In the genomic region with DNA sequence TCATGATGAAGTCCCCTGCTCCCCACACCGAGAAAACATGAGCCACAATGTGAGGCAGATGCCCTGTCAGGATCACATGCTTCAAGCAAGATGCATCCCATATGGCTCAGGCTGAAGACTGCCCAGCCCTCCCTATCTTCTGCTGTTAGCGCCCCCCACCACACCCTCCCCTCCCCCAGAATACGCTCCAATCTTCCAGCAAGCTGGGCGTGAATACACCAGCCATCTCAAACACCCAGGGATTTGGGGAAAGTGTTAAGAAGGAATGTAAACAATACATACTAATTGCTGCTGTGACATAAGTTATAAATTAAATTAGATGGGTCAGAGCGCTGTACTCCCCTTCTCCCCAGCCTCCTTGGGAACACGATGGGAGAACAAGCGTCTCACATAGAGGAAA, we compare ENCODE assay signal across 21 cellular contexts. TPM values are rescaled to one million over a fixed set of nuclear protein-coding genes. Genes with fewer than 3 reads are reported as not detected.
A peak's percentile ranks its signal among the peaks of the same experiment; 100 is the strongest.
DNase-seq lines count a peak whose midpoint lies in the region; ATAC-seq, FAIRE-seq and TF ChIP-seq lines count a peak whose summit lies in the region.
"Had no signal": no experiment of that assay in that cellular context is flagged by ENCODE, and none has a peak within 500 bp of the region (broad histone marks: within the 10 kb centered on the region; RNA-seq: fewer than 3 reads in every experiment).

No MANE protein-coding gene starts in this region.

- H3K27me3 ChIP-seq in H1 (replicated peaks in 1 of 4; ENCODE audit: control insufficient read depth in 3 of 4, extremely low read depth in 1 of 4, insufficient read depth in 3 of 4, low read length in 3 of 4): no peaks in the 10 kb centered on the region
- no peaks in the 10 kb centered on the region for H3K27me3 ChIP-seq in mesendoderm (ENCODE audit: insufficient read depth, low read length, poor library complexity)
- no peaks in the 10 kb centered on the region for H3K27me3 ChIP-seq in gastrocnemius medialis
- H3K27me3 ChIP-seq: BLaER1 treated with 17β-estradiol and CSF1 and Interleukin-3, amounts not matched to agents 10 nM and 100 nM had no signal

- H4K8ac ChIP-seq in H1 (ENCODE audit: extremely low read depth, insufficient read depth, low read length) (peak overlapping the region; percentile 2; the same call in 1 of the 2 replicates), mesendoderm (ENCODE audit: low read depth, low read length) (no peak overlapping the region)

- H4K5ac ChIP-seq in H1 (ENCODE audit: insufficient read length, low read depth, low read length) (no peak overlapping the region), mesendoderm (ENCODE audit: low read length) (no peak overlapping the region)

- peaks cover 2% of the 10 kb centered on the region for H3K27me3 Mint-ChIP-seq in activated CD8-positive, alpha-beta T cell treated with anti-CD3 and anti-CD28 coated beads, Interleukin-2, amount 10 ng/mL, durations not matched to agents 7 days and 5 days (ENCODE audit: low read depth)

- no peaks in the 10 kb centered on the region for H3K23me2 ChIP-seq in H1 (ENCODE audit: low read depth, low read length)

- H3K4me3 ChIP-seq in H1 (ENCODE audit: extremely low read depth in 1 of 4, insufficient read depth in 2 of 4, low read depth in 3 of 4, low read length in 4 of 4) (no peak overlapping the region), mesendoderm (ENCODE audit: low read length) (no peak overlapping the region), foreskin fibroblast (ENCODE audit: low read depth in 1 of 2, low read length in 2 of 2) (no peak overlapping the region), gastrocnemius medialis (no peak overlapping the region)
- H3K4me3 ChIP-seq: BLaER1 treated with 17β-estradiol and CSF1 and Interleukin-3, amounts not matched to agents 10 nM and 100 nM; GM23338 had no signal

- H3K56ac ChIP-seq in H1 (replicated peaks; ENCODE audit: insufficient read length, low read depth, low read length) (no peak overlapping the region), mesendoderm (ENCODE audit: low read length) (no peak overlapping the region)

- in situ Hi-C loops in gastrocnemius medialis (cut with MboI; ENCODE audit: low sequenced_read_pairs in 4 of 4): no loop called here

- no peak for ATAC-seq in GM18502 (IDR thresholded peaks at IDR 0.05; ENCODE audit: poor library complexity, unreplicated experiment)
- no peak for ATAC-seq in activated CD8-positive, alpha-beta T cell treated with anti-CD3 and anti-CD28 coated beads, Interleukin-2, amount 10 ng/mL, durations not matched to agents 7 days and 5 days
- no peak for ATAC-seq in gastrocnemius medialis
- ATAC-seq: CD8-positive, alpha-beta T cell; GM23338; HCT116; HepG2 had no signal

- H2BK12ac ChIP-seq in H1 (ENCODE audit: low read depth, low read length): no peak overlapping the region

- H2BK5ac ChIP-seq in H1 (ENCODE audit: low read depth, low read length): no peak overlapping the region
- no peak overlapping the region for H2BK5ac ChIP-seq in mesendoderm (ENCODE audit: low read length)

- H2AFZ ChIP-seq in H1 (ENCODE audit: low read length): no peak overlapping the region
- H2AFZ ChIP-seq: GM23338 had no signal

- H4K20me1 ChIP-seq in H1 (replicated peaks in 1 of 2; ENCODE audit: control insufficient read depth in 1 of 2, insufficient read depth in 2 of 2, low read length in 2 of 2): no peaks in the 10 kb centered on the region
- H4K20me1 ChIP-seq: BLaER1 treated with 17β-estradiol and CSF1 and Interleukin-3, amounts not matched to agents 10 nM and 100 nM had no signal

- H3K27ac ChIP-seq in H1 (ENCODE audit: low read depth, low read length): no peak overlapping the region
- no peak overlapping the region for H3K27ac ChIP-seq in mesendoderm (ENCODE audit: low read depth, low read length)
- no peak overlapping the region for H3K27ac ChIP-seq in gastrocnemius medialis
- H3K27ac ChIP-seq: BLaER1 treated with 17β-estradiol and CSF1 and Interleukin-3, amounts not matched to agents 10 nM and 100 nM had no signal

- H3K23ac ChIP-seq in H1 (ENCODE audit: insufficient read length): no peak overlapping the region
- H3K23ac ChIP-seq in mesendoderm (ENCODE audit: low read length): no peak overlapping the region

- H3K4me3 Mint-ChIP-seq in activated CD8-positive, alpha-beta T cell treated with anti-CD3 and anti-CD28 coated beads, Interleukin-2, amount 10 ng/mL, durations not matched to agents 7 days and 5 days: no peak overlapping the region
- H3K4me3 Mint-ChIP-seq: B cell; CD8-positive, alpha-beta T cell; GM23338 had no signal

- H2AK5ac ChIP-seq in H1 (ENCODE audit: low read depth, low read length) (no peak overlapping the region), mesendoderm (ENCODE audit: low read length) (no peak overlapping the region)

- CTCF ChIA-PET in H1 (lab: Charles Lee; ENCODE audit: partially characterized antibody): interaction anchor here (1.2 kb wide), 1 partner anchor 69 kb away, joined by 3 read pairs; no protein-coding TSS in a partner anchor
- CTCF ChIA-PET in activated CD8-positive, alpha-beta T cell treated with anti-CD3 and anti-CD28 coated beads, Interleukin-2, amount 10 ng/mL, durations not matched to agents 7 days and 5 days (lab: Charles Lee): no interaction called here

- POLR2A ChIA-PET in H1 (lab: Charles Lee; ENCODE audit: partially characterized antibody): no interaction called here
- POLR2A ChIA-PET in activated CD8-positive, alpha-beta T cell treated with anti-CD3 and anti-CD28 coated beads, Interleukin-2, amount 10 ng/mL, durations not matched to agents 7 days and 5 days (lab: Charles Lee): no interaction called here

- H3K4me1 Mint-ChIP-seq in activated CD8-positive, alpha-beta T cell treated with anti-CD3 and anti-CD28 coated beads, Interleukin-2, amount 10 ng/mL, durations not matched to agents 7 days and 5 days (ENCODE audit: low read depth): no peaks in the 10 kb centered on the region

- no peak overlapping the region for H3K27ac Mint-ChIP-seq in activated CD8-positive, alpha-beta T cell treated with anti-CD3 and anti-CD28 coated beads, Interleukin-2, amount 10 ng/mL, durations not matched to agents 7 days and 5 days
- H3K27ac Mint-ChIP-seq: B cell; CD8-positive, alpha-beta T cell; GM23338 had no signal

- H3K79me2 ChIP-seq in H1 (ENCODE audit: control insufficient read depth in 1 of 2, insufficient read depth in 2 of 2, low read length in 2 of 2) (no peaks in the 10 kb centered on the region), mesendoderm (ENCODE audit: control insufficient read depth, insufficient read depth, low read length) (no peaks in the 10 kb centered on the region)

- FAIRE-seq in H1 (lab: Jason Lieb, UNC): no peak
- FAIRE-seq: G401.6, GM12891, GM18507, HepG2 had no signal

- H2BK15ac ChIP-seq in H1 (ENCODE audit: low read length): no peak overlapping the region
- H2BK15ac ChIP-seq in mesendoderm (replicated peaks; ENCODE audit: low read depth): no peak overlapping the region

- no peak for TF ChIP-seq CTCF in H1 (IDR thresholded peaks at IDR 0.05; ENCODE audit: control extremely low read depth in 1 of 3, insufficient read depth in 1 of 3, low read depth in 1 of 3, low read length in 3 of 3)
- no peak for TF ChIP-seq CTCF in foreskin fibroblast (IDR thresholded peaks at IDR 0.05; ENCODE audit: low read depth, low read length)
- TF ChIP-seq CTCF in gastrocnemius medialis (IDR thresholded peaks at IDR 0.05 in 4 of 5, conservative IDR thresholded peaks at IDR 0.05 in 1 of 5): no peak

- WGBS in H1 (ENCODE audit: extremely low coverage in 1 of 2, insufficient coverage in 1 of 2, insufficient read length in 1 of 2, insufficient replicate concordance in 2 of 2, low coverage in 1 of 2, low lambda C conversion rate in 2 of 2, missing lambda C conversion rate in 1 of 2), 2 experiments: 81% methylated on average over 7 of the region's 7 CpGs; no CpG with 5 or more reads in 1 of the 2 experiments
- no CpG with 5 or more reads among the region's 7 CpGs for WGBS in mesendoderm (ENCODE audit: extremely low coverage, insufficient coverage, low lambda C conversion rate)

- no peaks in the 10 kb centered on the region for H3K9me3 Mint-ChIP-seq in activated CD8-positive, alpha-beta T cell treated with anti-CD3 and anti-CD28 coated beads, Interleukin-2, amount 10 ng/mL, durations not matched to agents 7 days and 5 days (ENCODE audit: insufficient read depth)
- H3K9me3 Mint-ChIP-seq: CD8-positive, alpha-beta T cell; GM23338 had no signal

- H2BK120ac ChIP-seq in H1 (replicated peaks; ENCODE audit: low read depth, low read length) (no peak overlapping the region), mesendoderm (ENCODE audit: low read depth, low read length) (no peak overlapping the region)

- no peak overlapping the region for H2BK20ac ChIP-seq in H1 (ENCODE audit: low read length)

- no peak overlapping the region for H3K4ac ChIP-seq in H1 (replicated peaks; ENCODE audit: insufficient read length, low read depth, low read length)
- H3K4ac ChIP-seq in mesendoderm (ENCODE audit: low read depth, low read length): no peak overlapping the region

- no peak overlapping the region for H3K9ac ChIP-seq in H1 (replicated peaks in 1 of 4; ENCODE audit: extremely low read depth in 1 of 4, low read depth in 3 of 4, low read length in 3 of 4)
- H3K9ac ChIP-seq in mesendoderm (ENCODE audit: low read length): no peak overlapping the region
- H3K9ac ChIP-seq: BLaER1 treated with 17β-estradiol and CSF1 and Interleukin-3, amounts not matched to agents 10 nM and 100 nM had no signal

- no peaks in the 10 kb centered on the region for H3K9me3 ChIP-seq in H1 (ENCODE audit: insufficient read depth in 2 of 2, low read depth in 1 of 2, low read length in 1 of 2)
- no peaks in the 10 kb centered on the region for H3K9me3 ChIP-seq in gastrocnemius medialis
- H3K9me3 ChIP-seq: BLaER1 treated with 17β-estradiol and CSF1 and Interleukin-3, amounts not matched to agents 10 nM and 100 nM had no signal

- no peak overlapping the region for H3K4me2 ChIP-seq in H1 (ENCODE audit: insufficient read depth in 1 of 2, low read depth in 2 of 2, low read length in 2 of 2)
- H3K4me2 ChIP-seq in mesendoderm (ENCODE audit: low read length): no peak overlapping the region
- H3K4me2 ChIP-seq: GM23338 had no signal

- H3K4me1 ChIP-seq in H1 (replicated peaks in 1 of 4; ENCODE audit: control insufficient read depth in 3 of 4, insufficient read depth in 4 of 4, low read length in 3 of 4) (peaks cover 0 to 3% (median 0%) of the 10 kb centered on the region in 4 experiments; a peak in 1 of 7 replicates), mesendoderm (ENCODE audit: control insufficient read depth, low read depth, low read length) (peaks cover 2% of the 10 kb centered on the region), gastrocnemius medialis (no peaks in the 10 kb centered on the region)

- H3K36me3 ChIP-seq in H1 (ENCODE audit: control insufficient read depth in 2 of 4, insufficient read depth in 4 of 4, low read length in 3 of 4) (no peaks in the 10 kb centered on the region), mesendoderm (ENCODE audit: control insufficient read depth, insufficient read depth, low read length) (no peaks in the 10 kb centered on the region), gastrocnemius medialis (no peaks in the 10 kb centered on the region)
- H3K36me3 ChIP-seq: BLaER1 treated with 17β-estradiol and CSF1 and Interleukin-3, amounts not matched to agents 10 nM and 100 nM had no signal

- TF ChIP-seq POLR2A in H1 (IDR thresholded peaks at IDR 0.05; ENCODE audit: control extremely low read depth in 1 of 2, low read depth in 2 of 2, low read length in 2 of 2) (no peak), gastrocnemius medialis (IDR thresholded peaks at IDR 0.05) (no peak)

- intact Hi-C loops in gastrocnemius medialis (cut with DNase I; ENCODE audit: low total_unique reads): no loop called here

- H3K79me1 ChIP-seq in H1 (ENCODE audit: low read depth, low read length): no peaks in the 10 kb centered on the region
- H3K79me1 ChIP-seq in mesendoderm (ENCODE audit: low read length): no peaks in the 10 kb centered on the region

- TF ChIP-seq RAD21 in H1 (IDR thresholded peaks at IDR 0.05 in 1 of 2, conservative IDR thresholded peaks at IDR 0.05 in 1 of 2; ENCODE audit: low read depth in 2 of 2, low read length in 2 of 2): no peak

- no peak overlapping the region for H4K91ac ChIP-seq in H1 (replicated peaks; ENCODE audit: insufficient read length, low read length)

- DNase-seq in NCI-H2171 (lab: John Stamatoyannopoulos, UW) (peak; percentile 33), NCI-H82 (lab: John Stamatoyannopoulos, UW) (peak; percentile 86), H1 (ENCODE audit: low read depth in 1 of 2, low spot score in 2 of 2) (no peak), mesendoderm (peak; percentile 52), foreskin fibroblast (no peak), gastrocnemius medialis (no peak)
- no peak for DNase-seq in activated CD8-positive, alpha-beta T cell treated with anti-CD3 and anti-CD28 coated beads, Interleukin-2, amount 10 ng/mL, durations not matched to agents 7 days and 5 days
- DNase-seq: Calu3; CD8-positive, alpha-beta T cell; H7; KBM-7 had no signal

- no peak for TF ChIP-seq EP300 in H1 (IDR thresholded peaks at IDR 0.05; ENCODE audit: borderline replicate concordance in 1 of 2, low read depth in 2 of 2, low read length in 2 of 2)

- H3K18ac ChIP-seq in H1 (ENCODE audit: extremely low read depth, low read length): no peak overlapping the region
- H3K18ac ChIP-seq in mesendoderm (ENCODE audit: low read length): no peak overlapping the region

- no peak overlapping the region for H3K14ac ChIP-seq in H1 (ENCODE audit: insufficient read length)

- no peaks in the 10 kb centered on the region for H3K36me3 Mint-ChIP-seq in activated CD8-positive, alpha-beta T cell treated with anti-CD3 and anti-CD28 coated beads, Interleukin-2, amount 10 ng/mL, durations not matched to agents 7 days and 5 days (ENCODE audit: low read depth)
- H3K36me3 Mint-ChIP-seq: CD8-positive, alpha-beta T cell had no signal

RNA-seq across cellular contexts. Expression of a gene that starts 55.7 kb away (rescaled TPM):
- not detected in 2 replicates for total RNA-seq in H1 (2021; fragmentation: NEBNext Ultra II Directional; extraction: Animal tissue kit (Norgen Biotek cat#: 25700))
- polyA plus RNA-seq in H1 (2011; rRNA removed): 0.02 and 0.03 TPM in 2 replicates
- not detected for polyA plus RNA-seq in H1 (2011; cell fraction: cytosol; rRNA removed)
- polyA plus RNA-seq in H1 (2011; cell fraction: nucleus; rRNA removed): 0.01 TPM
- polyA plus RNA-seq in H1 (2012, experiment 1 of 2): 0.01 TPM in 1 of 4 replicates, not detected in the others
- polyA plus RNA-seq in H1 (2012, experiment 2 of 2): not detected
- 0.02 TPM for polyA plus RNA-seq in H1 (2013, experiment 1 of 2)
- polyA plus RNA-seq in H1 (2013, experiment 2 of 2): under 0.01 TPM
- 0.05 TPM in 1 of 2 replicates, not detected in the other for polyA minus RNA-seq in H1 (2011; rRNA and poly(A)+ RNA removed)
- polyA minus RNA-seq in H1 (2011; cell fraction: cytosol; rRNA and poly(A)+ RNA removed): not detected
- polyA minus RNA-seq in H1 (2011; cell fraction: nucleus; rRNA and poly(A)+ RNA removed): not detected
- polyA plus RNA-seq in mesendoderm (2013, experiment 1 of 2): 0.01 TPM
- 0.04 TPM for polyA plus RNA-seq in mesendoderm (2013, experiment 2 of 2)
- total RNA-seq in activated CD8-positive, alpha-beta T cell treated with anti-CD3 and anti-CD28 coated beads, Interleukin-2, amount 10 ng/mL, durations not matched to agents 7 days and 5 days: not detected
- not detected for total RNA-seq in gastrocnemius medialis
- total RNA-seq: A172; Calu3; CD8-positive, alpha-beta T cell; GM23338; H7; HepG2 had no signal
- polyA plus RNA-seq: GM23338, HepG2 had no signal

Comparison
In these comparisons a context has a peak if more than half of its experiments do, and no peak if none do; other contexts are left out.
1. DNase-seq: peak in NCI-H2171 (single experiment), NCI-H82 (single experiment) and mesendoderm (single experiment); none in H1 (0 of 2), foreskin fibroblast (0 of 2), activated CD8-positive, alpha-beta T cell treated with anti-CD3 and anti-CD28 coated beads, Interleukin-2, amount 10 ng/mL, durations not matched to agents 7 days and 5 days (single experiment) and gastrocnemius medialis (0 of 2).